23 cellular contexts compared by ENCODE assay signal in genomic region chr4:137468836-137469235, GRCh38.
DNase-seq lines count a peak whose midpoint lies in the region; ATAC-seq and TF ChIP-seq lines count a peak whose summit lies in the region.
"Had no signal": no experiment of that assay in that cellular context is flagged by ENCODE, and none has a peak within 500 bp of the region (broad histone marks: within the 10 kb centered on the region; RNA-seq: fewer than 3 reads in every experiment).

No MANE protein-coding gene starts in this region.

- no peak overlapping the region for H3K4me2 ChIP-seq in GM23338
- H3K4me2 ChIP-seq in trophoblast cell (ENCODE audit: low read length) = no peak overlapping the region
- H3K4me2 ChIP-seq: BLaER1 had no signal

- H3K27me3 ChIP-seq in GM23338 (ENCODE audit: insufficient read depth) = no peaks in the 10 kb centered on the region
- no peaks in the 10 kb centered on the region for H3K27me3 ChIP-seq in trophoblast cell (ENCODE audit: insufficient read depth, low read length)
- no peaks in the 10 kb centered on the region for H3K27me3 ChIP-seq in ascending aorta
- H3K27me3 ChIP-seq: BE2C, BLaER1 had no signal

- WGBS in trophoblast cell (ENCODE audit: extremely low coverage, insufficient coverage, insufficient read length) = no CpG with 5 or more reads among the region's 3 CpGs

- H4K20me1 ChIP-seq in GM23338 (replicated peaks; ENCODE audit: insufficient read depth) = no peaks in the 10 kb centered on the region
- H4K20me1 ChIP-seq: BLaER1 had no signal

- H2BK12ac ChIP-seq in trophoblast cell (ENCODE audit: low read length) = no peak overlapping the region

- H2BK120ac ChIP-seq in trophoblast cell (ENCODE audit: insufficient read depth, low read length, poor library complexity) = no peak overlapping the region

- H3K79me2 ChIP-seq in GM23338 (replicated peaks; ENCODE audit: insufficient read depth) (no peaks in the 10 kb centered on the region), trophoblast cell (ENCODE audit: control insufficient read depth, insufficient read depth, low read length, poor library complexity) (no peaks in the 10 kb centered on the region)

- DNase-seq in GM23338 (ENCODE audit: low spot score) = no peak
- DNase-seq in islet precursor cell = peak; percentile 60
- peak; percentile 72 to 78 for DNase-seq in trophoblast cell
- DNase-seq in activated T-cell treated with anti-CD3 and anti-CD28 coated beads, Interleukin-2, amount 50 U/mL, for 24 hours = no peak
- no peak for DNase-seq in ascending aorta (ENCODE audit: low spot score in 2 of 2)
- DNase-seq in activated CD4-positive, alpha-beta T cell treated with anti-CD3 and anti-CD28 coated beads, Interleukin-2, amount 50 U/mL, for 1 hour = no peak
- DNase-seq: 8988T; ACHN; BE2C; C1 segment of cervical spinal cord; CD4-positive, alpha-beta memory T cell; CD4-positive, CD25-positive, alpha-beta regulatory T cell; CD8-positive, alpha-beta memory T cell; COR-L47; DMS 273 treated with DMSO at 0.1 percent for 48 hours; DMS153; DMS53; DMS79; DND-41; GDM1 had no signal

- H3K9me3 ChIP-seq in trophoblast cell (ENCODE audit: insufficient read depth, low read depth, low read length) (no peaks in the 10 kb centered on the region), ascending aorta (no peaks in the 10 kb centered on the region)
- H3K9me3 ChIP-seq: BE2C had no signal

- H3K18ac ChIP-seq in trophoblast cell (ENCODE audit: low read length) = no peak overlapping the region

- H3K4me1 ChIP-seq in GM23338 (ENCODE audit: insufficient read depth) = no peaks in the 10 kb centered on the region
- H3K4me1 ChIP-seq in trophoblast cell (ENCODE audit: control insufficient read depth in 1 of 2, insufficient read depth in 2 of 2, low read length in 2 of 2) = peaks cover 3 to 5% of the 10 kb centered on the region in 2 experiments
- H3K4me1 ChIP-seq in ascending aorta = no peaks in the 10 kb centered on the region

- H3K36me3 Mint-ChIP-seq in GM23338 (ENCODE audit: low read depth) = peaks cover 31% of the 10 kb centered on the region; the same call in 2 of the 3 replicates
- no peaks in the 10 kb centered on the region for H3K36me3 Mint-ChIP-seq in activated T-cell treated with anti-CD3 and anti-CD28 coated beads, Interleukin-2, amount 50 U/mL, for 24 hours (ENCODE audit: low read depth)
- H3K36me3 Mint-ChIP-seq: CD14-positive monocyte; CD4-positive, alpha-beta memory T cell; CD4-positive, CD25-positive, alpha-beta regulatory T cell; CD8-positive, alpha-beta memory T cell had no signal

- peaks cover 6% of the 10 kb centered on the region for H3K79me1 ChIP-seq in trophoblast cell (ENCODE audit: low read length)

- no peaks in the 10 kb centered on the region for H3K4me1 Mint-ChIP-seq in GM23338
- H3K4me1 Mint-ChIP-seq in activated T-cell treated with anti-CD3 and anti-CD28 coated beads, Interleukin-2, amount 50 U/mL, for 24 hours (ENCODE audit: low read depth) = no peaks in the 10 kb centered on the region
- H3K4me1 Mint-ChIP-seq: CD14-positive monocyte; CD4-positive, alpha-beta memory T cell; CD4-positive, CD25-positive, alpha-beta regulatory T cell; CD8-positive, alpha-beta memory T cell had no signal

- H3K9ac ChIP-seq in trophoblast cell (ENCODE audit: low read length) = no peak overlapping the region
- H3K9ac ChIP-seq: BLaER1 had no signal

- TF ChIP-seq CTCF in GM23338 (conservative IDR thresholded peaks at IDR 0.05; ENCODE audit: low read depth in 2 of 2) (no peak), ascending aorta (IDR thresholded peaks at IDR 0.05) (no peak)

- H3F3A ChIP-seq in GM23338 (replicated peaks; ENCODE audit: low read depth) = no peaks in the 10 kb centered on the region

- no peak for ATAC-seq in GM23338
- ATAC-seq: GM12878 had no signal

- no peak overlapping the region for H2BK5ac ChIP-seq in trophoblast cell (ENCODE audit: low read depth, low read length, poor library complexity)

- H2AFZ ChIP-seq in GM23338 = peak overlapping the region; percentile 63; the same call in 1 of the 2 replicates
- no peak overlapping the region for H2AFZ ChIP-seq in trophoblast cell (ENCODE audit: insufficient read depth, low read length, poor library complexity)

- H3K23ac ChIP-seq in trophoblast cell (ENCODE audit: low read length) = no peak overlapping the region

- H3K27me3 Mint-ChIP-seq in GM23338 (ENCODE audit: insufficient read depth, low read depth, poor library complexity) = peaks cover 1% of the 10 kb centered on the region
- no peaks in the 10 kb centered on the region for H3K27me3 Mint-ChIP-seq in activated T-cell treated with anti-CD3 and anti-CD28 coated beads, Interleukin-2, amount 50 U/mL, for 24 hours
- H3K27me3 Mint-ChIP-seq: CD4-positive, alpha-beta memory T cell; CD4-positive, CD25-positive, alpha-beta regulatory T cell; CD8-positive, alpha-beta memory T cell had no signal

- H2AK5ac ChIP-seq in trophoblast cell (ENCODE audit: low read length) = no peak overlapping the region

- H4K12ac ChIP-seq in trophoblast cell (ENCODE audit: low read depth, low read length) = no peak overlapping the region

- H3K9me2 ChIP-seq in GM23338 (ENCODE audit: insufficient read depth) = peaks cover 4% of the 10 kb centered on the region

- no peak overlapping the region for H4K8ac ChIP-seq in trophoblast cell (ENCODE audit: low read depth, low read length)

- H3K4ac ChIP-seq in trophoblast cell (ENCODE audit: low read depth, low read length) = no peak overlapping the region

- H3K36me3 ChIP-seq in GM23338 (ENCODE audit: insufficient read depth) = peaks cover 15% of the 10 kb centered on the region
- H3K36me3 ChIP-seq in trophoblast cell (ENCODE audit: control insufficient read depth in 1 of 2, insufficient read depth in 2 of 2, low read length in 2 of 2) = no peaks in the 10 kb centered on the region
- H3K36me3 ChIP-seq in ascending aorta = no peaks in the 10 kb centered on the region
- H3K36me3 ChIP-seq: BE2C, BLaER1 had no signal

- H3K14ac ChIP-seq in trophoblast cell (ENCODE audit: low read length) = no peak overlapping the region

- H3K27ac Mint-ChIP-seq in GM23338 = no peak overlapping the region
- H3K27ac Mint-ChIP-seq in activated T-cell treated with anti-CD3 and anti-CD28 coated beads, Interleukin-2, amount 50 U/mL, for 24 hours = no peak overlapping the region
- H3K27ac Mint-ChIP-seq: CD14-positive monocyte; CD4-positive, alpha-beta memory T cell; CD4-positive, CD25-positive, alpha-beta regulatory T cell; CD8-positive, alpha-beta memory T cell had no signal

- no peak overlapping the region for H4K91ac ChIP-seq in trophoblast cell (ENCODE audit: low read depth, low read length)

- H3K4me3 ChIP-seq in GM23338 (no peak overlapping the region), trophoblast cell (ENCODE audit: low read depth, low read length) (no peak overlapping the region), ascending aorta (no peak overlapping the region)
- H3K4me3 ChIP-seq: BLaER1, GM12878 had no signal

- H3K4me3 Mint-ChIP-seq in GM23338 = no peak overlapping the region
- no peak overlapping the region for H3K4me3 Mint-ChIP-seq in activated T-cell treated with anti-CD3 and anti-CD28 coated beads, Interleukin-2, amount 50 U/mL, for 24 hours
- H3K4me3 Mint-ChIP-seq: CD14-positive monocyte; CD4-positive, alpha-beta memory T cell; CD8-positive, alpha-beta memory T cell had no signal

- no peak overlapping the region for H3K27ac ChIP-seq in GM23338 (ENCODE audit: low read depth)
- H3K27ac ChIP-seq in trophoblast cell (ENCODE audit: low read depth, low read length) = no peak overlapping the region
- no peak overlapping the region for H3K27ac ChIP-seq in ascending aorta
- H3K27ac ChIP-seq: BLaER1 had no signal

- intact Hi-C loops in ascending aorta (cut with DNase I) = no loop called here

- H3K9me3 Mint-ChIP-seq in GM23338 = peaks cover 39% of the 10 kb centered on the region
- peaks cover 13% of the 10 kb centered on the region for H3K9me3 Mint-ChIP-seq in activated T-cell treated with anti-CD3 and anti-CD28 coated beads, Interleukin-2, amount 50 U/mL, for 24 hours

TF ChIP-seq in GM23338, 12 proteins besides CTCF, POLR2A, EP300 and RAD21:
- no peak for TF ChIP-seq ZNF331 (CRISPR knock-in tag; IDR thresholded peaks at IDR 0.05; ENCODE audit: low read depth)
- TF ChIP-seq CREB1 (CRISPR knock-in tag; IDR thresholded peaks at IDR 0.05; ENCODE audit: low read depth) = no peak
- no peak for TF ChIP-seq ETS1 (IDR thresholded peaks at IDR 0.05)
- no peak for TF ChIP-seq NANOG (IDR thresholded peaks at IDR 0.05; ENCODE audit: borderline replicate concordance)
- no peak for TF ChIP-seq EZH2 (IDR thresholded peaks at IDR 0.05; ENCODE audit: low read depth, unreplicated experiment)
TF ChIP-seq in GM23338: peak in this region for 0.

Comparison
In these comparisons a context has a peak if more than half of its experiments do, and no peak if none do; other contexts are left out.
1. DNase-seq: peak in islet precursor cell (single experiment) and trophoblast cell (2 of 2); none in GM23338 (single experiment), activated T-cell treated with anti-CD3 and anti-CD28 coated beads, Interleukin-2, amount 50 U/mL, for 24 hours (single experiment), ascending aorta (0 of 2) and activated CD4-positive, alpha-beta T cell treated with anti-CD3 and anti-CD28 coated beads, Interleukin-2, amount 50 U/mL, for 1 hour (single experiment).